ENCODE assay signal across 9 cellular contexts in the genomic region with DNA sequence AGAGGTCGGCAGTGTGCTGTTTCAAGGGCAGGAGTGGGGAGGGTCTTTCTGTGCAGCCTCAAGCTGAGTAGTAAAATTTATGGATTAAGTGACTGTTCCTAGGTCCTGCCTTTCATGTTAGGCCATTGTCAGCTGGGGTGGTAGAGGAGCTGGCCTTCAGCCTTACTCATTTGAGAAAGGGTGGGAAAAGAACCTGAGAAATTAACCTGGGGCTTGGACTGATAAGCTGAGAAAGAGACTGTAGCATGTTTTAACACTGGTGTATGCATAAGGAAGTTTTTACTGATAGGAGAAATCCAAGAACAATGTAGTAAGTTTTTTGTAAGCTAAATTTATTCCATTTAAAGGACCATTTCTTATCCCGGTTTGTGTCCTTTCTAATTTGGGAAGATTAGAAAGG.
"Had no signal": no experiment of that assay in that cellular context is flagged by ENCODE, and none has a peak within 500 bp of the region (broad histone marks: within the 10 kb centered on the region; RNA-seq: fewer than 3 reads in every experiment).

No MANE protein-coding gene starts in this region.

- H3K27me3 Mint-ChIP-seq: IgD-negative memory B cell had no signal

- H3K27ac ChIP-seq: GM23248, HL-60 had no signal

- H3K9me3 ChIP-seq: HAP-1 had no signal

- H3K27ac Mint-ChIP-seq: HFFc6, IgD-negative memory B cell had no signal

- H3K9ac ChIP-seq: GM23248 had no signal

- H3K4me1 ChIP-seq: HAP-1 had no signal

- H3K4me3 Mint-ChIP-seq: HFFc6, IgD-negative memory B cell had no signal

- DNase-seq: GM23248, GOT3, H7, HFFc6 had no signal

- ATAC-seq: HCT116, HepG2 had no signal

- FAIRE-seq: HepG2 had no signal

- H3K4me3 ChIP-seq: GM23248, HAP-1 had no signal
